Comparison of ENCODE assay signal across 1 cellular context in genomic region chr10:49114718-49115014, GRCh38.
TF ChIP-seq lines count a peak whose summit lies in the region.

No MANE protein-coding gene starts in this region.

TF ChIP-seq in GM23338, 12 proteins besides CTCF, POLR2A, EP300 and RAD21 (continued from another document):
- no peak for TF ChIP-seq ZNF462 (CRISPR knock-in tag; IDR thresholded peaks at IDR 0.05)
- TF ChIP-seq EZH2 (IDR thresholded peaks at IDR 0.05; ENCODE audit: low read depth, unreplicated experiment): no peak
- TF ChIP-seq ZNF331 (CRISPR knock-in tag; IDR thresholded peaks at IDR 0.05; ENCODE audit: low read depth): no peak
TF ChIP-seq in GM23338: peak in this region for 0.
